In genomic region chr12:72986963-72987362, GRCh38 we compare ENCODE assay signal across 20 cellular contexts.
DNase-seq lines count a peak whose midpoint lies in the region; ATAC-seq, FAIRE-seq and TF ChIP-seq lines count a peak whose summit lies in the region.
"Had no signal": no experiment of that assay in that cellular context is flagged by ENCODE, and none has a peak within 500 bp of the region (broad histone marks: within the 10 kb centered on the region; RNA-seq: fewer than 3 reads in every experiment).

No MANE protein-coding gene starts in this region.

- no peak overlapping the region for H2BK5ac ChIP-seq in IMR-90 (ENCODE audit: low read depth, low read length, poor library complexity, severe bottlenecking)

- H3K56ac ChIP-seq in IMR-90 (ENCODE audit: extremely low read depth, insufficient read depth, low read length), result no peak overlapping the region

- no peak overlapping the region for H2BK20ac ChIP-seq in IMR-90 (ENCODE audit: low read depth, low read length)

- ATAC-seq in HepG2, result no peak
- no peak for ATAC-seq in right lobe of liver
- no peak for ATAC-seq in IMR-90 (ENCODE audit: low read depth)
- no peak for ATAC-seq in K562
- ATAC-seq: CD8-positive, alpha-beta T cell had no signal

- no peak overlapping the region for H3K9ac ChIP-seq in HepG2 (ENCODE audit: insufficient read depth, low read depth, low read length)
- H3K9ac ChIP-seq in IMR-90 (ENCODE audit: low read depth, low read length), result no peak overlapping the region
- H3K9ac ChIP-seq in K562 (ENCODE audit: insufficient read depth in 1 of 2, low read depth in 2 of 2, low read length in 2 of 2), result no peak overlapping the region
- H3K9ac ChIP-seq: BLaER1 treated with 17β-estradiol and CSF1 and Interleukin-3, amounts not matched to agents 10 nM and 100 nM had no signal

- no peak overlapping the region for H4K5ac ChIP-seq in IMR-90 (ENCODE audit: low read depth, low read length)

- no peak overlapping the region for H3K23ac ChIP-seq in IMR-90 (ENCODE audit: low read depth, low read length)

- H2AFZ ChIP-seq in HepG2 (ENCODE audit: low read length) (no peak overlapping the region), IMR-90 (replicated peaks; ENCODE audit: low read length, poor library complexity) (no peak overlapping the region), K562 (ENCODE audit: low read depth, low read length) (no peak overlapping the region)

- H3K9me1 ChIP-seq in IMR-90 (ENCODE audit: insufficient read depth, low read length) (no peaks in the 10 kb centered on the region), K562 (ENCODE audit: control insufficient read depth, insufficient read depth, low read length) (no peaks in the 10 kb centered on the region)

- DNase-seq in HepG2 (ENCODE audit: low spot score) (no peak), right lobe of liver (no peak), IMR-90 (no peak), K562 (ENCODE audit: extremely low read depth in 1 of 4, low spot score in 3 of 4) (no peak), NCI-H146 (lab: John Stamatoyannopoulos, UW) (no peak), nucleus accumbens (lab: John Stamatoyannopoulos, UW) (no peak)
- DNase-seq: 8988T; AML-193; Caco-2; Calu3; CD4-positive, alpha-beta T cell; CD8-positive, alpha-beta T cell; DMS79 treated with DMSO at 0.1 percent for 48 hours; GF-D8 had no signal

- no peak overlapping the region for H3K14ac ChIP-seq in IMR-90 (replicated peaks; ENCODE audit: low read depth, low read length)

- BruUV-seq in HepG2 (replicated peaks; lab: Mats Ljungman, UMichigan) (no TSS peak), IMR-90 (replicated peaks; lab: Mats Ljungman, UMichigan) (no TSS peak), K562 (replicated peaks; lab: Mats Ljungman, UMichigan) (no TSS peak)

- H3K4me1 ChIP-seq in HepG2 (ENCODE audit: insufficient read depth, low read length) (no peaks in the 10 kb centered on the region), right lobe of liver (no peaks in the 10 kb centered on the region), IMR-90 (ENCODE audit: control insufficient read depth, insufficient read depth, low read length) (no peaks in the 10 kb centered on the region), K562 (replicated peaks in 1 of 2; ENCODE audit: control insufficient read depth in 2 of 2, insufficient read depth in 2 of 2, low read length in 2 of 2) (no peaks in the 10 kb centered on the region)
- H3K4me1 ChIP-seq: BLaER1 treated with 17β-estradiol and CSF1 and Interleukin-3, amounts not matched to agents 10 nM and 100 nM; Caco-2 had no signal

- H3K27ac ChIP-seq in HepG2 (ENCODE audit: extremely low read length, insufficient read depth, low read length) (no peak overlapping the region), right lobe of liver (no peak overlapping the region), IMR-90 (ENCODE audit: insufficient read depth, low read length) (no peak overlapping the region), K562 (ENCODE audit: extremely low read depth, low read depth, low read length) (no peak overlapping the region)
- H3K27ac ChIP-seq: BLaER1 treated with 17β-estradiol and CSF1 and Interleukin-3, amounts not matched to agents 10 nM and 100 nM; C4-2B had no signal

- H3K4me3 ChIP-seq in HepG2 (replicated peaks in 1 of 3; ENCODE audit: insufficient read depth in 1 of 3, low read depth in 2 of 3, low read length in 3 of 3) (no peak overlapping the region), right lobe of liver (no peak overlapping the region), IMR-90 (ENCODE audit: insufficient read depth, low read depth, low read length) (no peak overlapping the region), K562 (no peak overlapping the region)
- H3K4me3 ChIP-seq: BLaER1 treated with 17β-estradiol and CSF1 and Interleukin-3, amounts not matched to agents 10 nM and 100 nM had no signal

- H3K4ac ChIP-seq in IMR-90 (ENCODE audit: low read depth, low read length), result no peak overlapping the region

- 5% methylated on average over 1 of the region's 1 CpG for WGBS in HepG2 (ENCODE audit: low lambda C conversion rate)
- 38% methylated on average over 1 of the region's 1 CpG for WGBS in right lobe of liver (ENCODE audit: insufficient coverage, low coverage, low lambda C conversion rate, missing lambda C conversion rate)
- no CpG with 5 or more reads among the region's 1 CpG for WGBS in IMR-90 (ENCODE audit: extremely low coverage in 2 of 2, insufficient read length in 1 of 2), 2 experiments
- WGBS in K562 (ENCODE audit: insufficient coverage, low coverage, missing lambda C conversion rate), result 0% methylated on average over 1 of the region's 1 CpG

- H2BK120ac ChIP-seq in IMR-90 (ENCODE audit: low read depth, low read length), result no peak overlapping the region

- no peak overlapping the region for H2AK5ac ChIP-seq in IMR-90 (ENCODE audit: low read depth, low read length)

- TF ChIP-seq CTCF in HepG2 (CRISPR knock-in tag; IDR thresholded peaks at IDR 0.05), result no peak
- TF ChIP-seq CTCF in right lobe of liver (IDR thresholded peaks at IDR 0.05), result no peak
- no peak for TF ChIP-seq CTCF in IMR-90 (conservative IDR thresholded peaks at IDR 0.05; ENCODE audit: low read depth, low read length)
- TF ChIP-seq CTCF in K562 (IDR thresholded peaks at IDR 0.05 in 2 of 3, conservative IDR thresholded peaks at IDR 0.05 in 1 of 3; ENCODE audit: insufficient read depth in 2 of 3, low read depth in 1 of 3, low read length in 3 of 3), result no peak

- TF ChIP-seq EP300 in HepG2 (IDR thresholded peaks at IDR 0.05; ENCODE audit: low read depth in 2 of 2, low read length in 2 of 2), result no peak
- no peak for TF ChIP-seq EP300 in HepG2 (CRISPR knock-in tag; IDR thresholded peaks at IDR 0.05; ENCODE audit: borderline replicate concordance)
- no peak for TF ChIP-seq EP300 in K562 (IDR thresholded peaks at IDR 0.05; ENCODE audit: low read length)

- H3K36me3 ChIP-seq in HepG2 (replicated peaks in 1 of 2; ENCODE audit: control insufficient read depth in 1 of 2, insufficient read depth in 2 of 2, low read length in 2 of 2) (no peaks in the 10 kb centered on the region), right lobe of liver (no peaks in the 10 kb centered on the region), IMR-90 (ENCODE audit: control insufficient read depth, insufficient read depth, low read length) (no peaks in the 10 kb centered on the region), K562 (ENCODE audit: control insufficient read depth, insufficient read depth, low read length) (no peaks in the 10 kb centered on the region)
- H3K36me3 ChIP-seq: BLaER1 treated with 17β-estradiol and CSF1 and Interleukin-3, amounts not matched to agents 10 nM and 100 nM had no signal

- H2AK9ac ChIP-seq in IMR-90 (replicated peaks; ENCODE audit: low read depth, low read length, poor library complexity), result no peak overlapping the region

- in situ Hi-C loops in HepG2 (cut with HindIII; ENCODE audit: extremely low pct_ligation_motif_present, low pct_unique_long_range_greater_than_20kb) (no loop called here), IMR-90 (cut with MboI; ENCODE audit: low sequenced_read_pairs) (no loop called here), K562 (cut with MboI) (no loop called here)

- H3K4me2 ChIP-seq in HepG2 (ENCODE audit: low read depth, low read length) (no peak overlapping the region), IMR-90 (ENCODE audit: low read depth, low read length) (no peak overlapping the region), K562 (ENCODE audit: insufficient read depth, low read length) (no peak overlapping the region)
- H3K4me2 ChIP-seq: BLaER1 treated with 17β-estradiol and CSF1 and Interleukin-3, amounts not matched to agents 10 nM and 100 nM had no signal

- H3K79me2 ChIP-seq in HepG2 (ENCODE audit: insufficient read depth, low read length) (no peaks in the 10 kb centered on the region), K562 (ENCODE audit: control insufficient read depth, insufficient read depth, low read length) (no peaks in the 10 kb centered on the region)

- H3K18ac ChIP-seq in IMR-90 (ENCODE audit: low read depth, low read length), result no peak overlapping the region

- FAIRE-seq in HepG2 (lab: Jason Lieb, UNC) (no peak), K562 (lab: Jason Lieb, UNC) (no peak)
- FAIRE-seq: A204.1, G401.6, GM12891, GM19239 had no signal

- H3K9me3 ChIP-seq in HepG2 (ENCODE audit: low read length), result peaks cover 11% of the 10 kb centered on the region
- H3K9me3 ChIP-seq in right lobe of liver, result no peaks in the 10 kb centered on the region
- H3K9me3 ChIP-seq in IMR-90 (ENCODE audit: control insufficient read depth, insufficient read depth, low read length), result peaks cover 4% of the 10 kb centered on the region; the same call in 1 of the 2 replicates
- H3K9me3 ChIP-seq in K562 (replicated peaks; ENCODE audit: control insufficient read depth, insufficient read depth, low read depth, low read length), result no peaks in the 10 kb centered on the region
- H3K9me3 ChIP-seq: BLaER1 treated with 17β-estradiol and CSF1 and Interleukin-3, amounts not matched to agents 10 nM and 100 nM; Caco-2 had no signal

- H3K27me3 ChIP-seq in HepG2 (ENCODE audit: control insufficient read depth in 1 of 2, insufficient read depth in 2 of 2, low read length in 2 of 2) (no peaks in the 10 kb centered on the region), right lobe of liver (no peaks in the 10 kb centered on the region), IMR-90 (ENCODE audit: control insufficient read depth, insufficient read depth, low read length) (no peaks in the 10 kb centered on the region), K562 (ENCODE audit: control insufficient read depth in 2 of 2, insufficient read depth in 2 of 2, low read length in 2 of 2) (no peaks in the 10 kb centered on the region)
- H3K27me3 ChIP-seq: BLaER1 treated with 17β-estradiol and CSF1 and Interleukin-3, amounts not matched to agents 10 nM and 100 nM had no signal

- no peaks in the 10 kb centered on the region for H3K79me1 ChIP-seq in IMR-90 (ENCODE audit: low read depth in 1 of 2, low read length in 2 of 2)

- CTCF ChIA-PET in HepG2 (lab: Yijun Ruan, JAX; ENCODE audit: low intra/inter-chr PET ratio, low total read pairs), result no interaction called here
- CTCF ChIA-PET in IMR-90 (lab: Yijun Ruan, JAX), result no interaction called here
- CTCF ChIA-PET in K562 (lab: Yijun Ruan, JAX; ENCODE audit: low intra/inter-chr PET ratio), result no interaction called here

- no peak overlapping the region for H4K91ac ChIP-seq in IMR-90 (ENCODE audit: insufficient read depth, low read depth, low read length)

- TF ChIP-seq POLR2A in HepG2 (IDR thresholded peaks at IDR 0.05; ENCODE audit: insufficient read depth in 1 of 2, low read depth in 2 of 2, low read length in 2 of 2) (no peak), right lobe of liver (IDR thresholded peaks at IDR 0.05) (no peak), IMR-90 (IDR thresholded peaks at IDR 0.05; ENCODE audit: low read depth, low read length) (no peak), K562 (conservative IDR thresholded peaks at IDR 0.05) (no peak)

- intact Hi-C loops in HepG2 (cut with micrococcal nuclease; ENCODE audit: unreplicated experiment) (no loop called here), right lobe of liver (cut with DNase I) (no loop called here), IMR-90 (cut with micrococcal nuclease) (no loop called here), K562 (cut with micrococcal nuclease) (no loop called here)

- H4K8ac ChIP-seq in IMR-90 (ENCODE audit: low read depth in 2 of 2, low read length in 2 of 2), result no peak overlapping the region

- no peak overlapping the region for H2BK15ac ChIP-seq in IMR-90 (ENCODE audit: low read depth, low read length)

- no peak for TF ChIP-seq RAD21 in HepG2 (CRISPR knock-in tag; IDR thresholded peaks at IDR 0.05)
- TF ChIP-seq RAD21 in IMR-90 (IDR thresholded peaks at IDR 0.05; ENCODE audit: low read length), result no peak
- no peak for TF ChIP-seq RAD21 in K562 (CRISPR knock-in tag; conservative IDR thresholded peaks at IDR 0.05 in 1 of 2, IDR thresholded peaks at IDR 0.05 in 1 of 2)

- H4K20me1 ChIP-seq in HepG2 (ENCODE audit: insufficient read depth, low read length), result no peaks in the 10 kb centered on the region
- no peaks in the 10 kb centered on the region for H4K20me1 ChIP-seq in IMR-90 (ENCODE audit: insufficient read depth, low read length)
- H4K20me1 ChIP-seq in K562 (replicated peaks; ENCODE audit: control insufficient read depth, insufficient read depth, low read length), result no peaks in the 10 kb centered on the region
- H4K20me1 ChIP-seq: BLaER1 treated with 17β-estradiol and CSF1 and Interleukin-3, amounts not matched to agents 10 nM and 100 nM had no signal

- dilution Hi-C loops in IMR-90 (cut with HindIII; ENCODE audit: low sequenced_read_pairs, unreplicated experiment), result no loop called here

- POLR2A ChIA-PET in HepG2 (lab: Yijun Ruan, JAX) (no interaction called here), IMR-90 (lab: Charles Lee; ENCODE audit: unreplicated experiment) (no interaction called here), K562 (lab: Yijun Ruan, JAX) (no interaction called here)
